In genomic region chr17:82518826-82519810, GRCh38 we compare ENCODE assay signal across 8 cellular contexts.
DNase-seq lines count a peak whose midpoint lies in the region; ATAC-seq lines count a peak whose summit lies in the region.

TSS of gene FOXK2 (plus strand) at chr17:82519732. CDS start at chr17:82519889, 157 bp downstream.

- H3K27me3 Mint-ChIP-seq in effector memory CD8-positive, alpha-beta T cell, result no peaks in the 10 kb centered on the region
- no peaks in the 10 kb centered on the region for H3K27me3 Mint-ChIP-seq in memory B cell

- H3K36me3 ChIP-seq in NT2/D1 (ENCODE audit: insufficient read depth, insufficient read length, low read length), result peaks cover 3% of the 10 kb centered on the region

- DNase-seq in CMK (ENCODE audit: low read depth), result peak; percentile 90
- peak; percentile 65 for DNase-seq in HS-27A (ENCODE audit: low read depth)
- peak; percentile 77 for DNase-seq in NT2/D1 (ENCODE audit: low read depth, low spot score)
- DNase-seq in activated CD8-positive, alpha-beta memory T cell treated with anti-CD3 and anti-CD28 coated beads for 48 hours (ENCODE audit: low read depth in 2 of 3, low spot score in 2 of 3), result peak; percentile 86 to 94 (median 92)
- DNase-seq in effector memory CD8-positive, alpha-beta T cell, result peak; percentile 90 to 97 (median 95)
- DNase-seq in memory B cell (ENCODE audit: low spot score in 2 of 2), result peak; percentile 95 to 96
- DNase-seq in stimulated activated CD4-positive, alpha-beta T cell treated with anti-CD3 and anti-CD28 coated beads, TNF-alpha, amount 100 ng/mL, for 48 hours (ENCODE audit: low read depth in 3 of 3), result peak; percentile 86 to 90 (median 89)

- peak within 1 kb of the TSS; percentile 87 to 94 for H3K27ac Mint-ChIP-seq in effector memory CD8-positive, alpha-beta T cell
- H3K27ac Mint-ChIP-seq in memory B cell, result peak within 1 kb of the TSS; percentile 91

- H3K4me1 Mint-ChIP-seq in effector memory CD8-positive, alpha-beta T cell (ENCODE audit: low read depth in 2 of 2), result peaks cover 17 to 26% of the 10 kb centered on the region in 2 donors
- H3K4me1 Mint-ChIP-seq in memory B cell, result peaks cover 11% of the 10 kb centered on the region

- H3K9ac ChIP-seq in NT2/D1 (ENCODE audit: insufficient read length, low read depth), result peak within 1 kb of the TSS; percentile 90

- H3K4me3 ChIP-seq in NT2/D1 (ENCODE audit: insufficient read length, low read depth), result peak within 1 kb of the TSS; percentile 87

- no peaks in the 10 kb centered on the region for H3K4me1 ChIP-seq in NT2/D1 (ENCODE audit: insufficient read depth, insufficient read length)

- H3K9me3 ChIP-seq in NT2/D1 (ENCODE audit: insufficient read depth, low read length), result no peaks in the 10 kb centered on the region; the same call in 1 of the 2 replicates

- H3K36me3 Mint-ChIP-seq in effector memory CD8-positive, alpha-beta T cell (ENCODE audit: insufficient read depth), result peaks cover 16% of the 10 kb centered on the region
- H3K36me3 Mint-ChIP-seq in memory B cell, result no peaks in the 10 kb centered on the region

- H3K27me3 ChIP-seq in NT2/D1 (ENCODE audit: insufficient read depth, insufficient read length), result no peaks in the 10 kb centered on the region

- ATAC-seq in GM19467 (IDR thresholded peaks at IDR 0.05; ENCODE audit: unreplicated experiment), result peak; percentile 93
- ATAC-seq in effector memory CD8-positive, alpha-beta T cell (replicated peaks), result peak; percentile 95
- ATAC-seq in memory B cell (ENCODE audit: low read depth), result peak; percentile 94

- no peaks in the 10 kb centered on the region for H3K9me3 Mint-ChIP-seq in effector memory CD8-positive, alpha-beta T cell
- no peaks in the 10 kb centered on the region for H3K9me3 Mint-ChIP-seq in memory B cell

- peak within 1 kb of the TSS; percentile 93 for H3K4me3 Mint-ChIP-seq in effector memory CD8-positive, alpha-beta T cell
- H3K4me3 Mint-ChIP-seq in memory B cell, result peak within 1 kb of the TSS; percentile 96

Comparison
In these comparisons a context has a peak if more than half of its experiments do, and no peak if none do; other contexts are left out.
1. Peak in every context shown above with its lines: DNase-seq, ATAC-seq and H3K4me3 ChIP-seq.